ENCODE assay signal across 1 cellular context in the genomic region with DNA sequence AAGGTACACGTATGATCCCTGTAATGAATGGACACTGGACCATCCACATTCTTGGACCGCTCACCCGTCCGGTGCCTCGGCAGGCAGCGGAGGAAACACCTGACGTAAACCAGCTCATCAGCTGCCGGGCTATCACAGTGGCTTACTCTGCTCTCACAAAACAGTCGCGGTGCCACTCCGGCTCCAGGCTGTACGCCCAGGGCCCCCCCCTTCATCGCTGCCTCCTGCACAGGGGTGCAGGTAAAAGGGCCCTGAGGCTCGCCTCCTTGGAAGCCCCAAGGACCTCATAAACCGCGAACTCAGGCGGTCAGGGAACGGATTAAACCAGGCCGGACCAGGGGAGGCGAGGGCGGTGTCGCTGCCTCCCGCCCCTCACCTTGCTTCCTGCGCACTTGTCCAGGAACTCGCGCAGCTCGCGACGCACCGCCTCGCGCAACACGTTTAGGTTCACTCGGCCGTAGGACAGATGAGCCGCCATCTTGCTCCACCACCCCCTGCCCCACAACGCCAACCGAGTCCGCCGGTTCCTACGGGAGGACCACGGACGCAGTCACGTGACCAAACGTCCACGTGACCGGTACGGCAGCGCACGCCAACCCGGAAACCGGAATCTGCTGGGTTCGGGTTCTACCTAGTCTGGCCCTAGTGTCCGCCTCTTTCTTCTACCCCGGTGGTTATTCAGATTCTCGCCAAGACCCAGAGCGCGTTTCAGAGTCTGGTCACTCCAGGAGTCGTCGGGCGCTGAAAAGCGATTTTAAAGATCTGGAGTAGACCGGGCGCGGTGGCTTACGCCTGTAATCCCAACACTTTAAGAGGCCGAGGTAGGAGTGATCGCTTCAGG.
TF ChIP-seq lines count a peak whose summit lies in the region.

A gene (minus strand): TSS at position 564 of the 841 bp plus-strand sequence. CDS start 86 bp downstream, at position 478.

TF ChIP-seq in HepG2, 621 proteins besides CTCF, POLR2A, EP300 and RAD21 (continued from another document and continues in another):
- TF ChIP-seq ZNF383 (CRISPR knock-in tag; IDR thresholded peaks at IDR 0.05; ENCODE audit: borderline replicate concordance), result no peak
- TF ChIP-seq ZFYVE20 (CRISPR knock-in tag; IDR thresholded peaks at IDR 0.05; ENCODE audit: borderline replicate concordance, low read depth), result no peak
- TF ChIP-seq ZNF749 (CRISPR knock-in tag; IDR thresholded peaks at IDR 0.05; ENCODE audit: borderline replicate concordance), result no peak
- peak; percentile 99 for TF ChIP-seq SMAD1 (CRISPR knock-in tag; IDR thresholded peaks at IDR 0.05; ENCODE audit: borderline replicate concordance, low read depth)
- no peak for TF ChIP-seq RBM22 (optimal IDR thresholded peaks at IDR 0.05; ENCODE audit: low read length)
- TF ChIP-seq ZNF468 (CRISPR knock-in tag; IDR thresholded peaks at IDR 0.05), result no peak
- TF ChIP-seq, protein P1, sequence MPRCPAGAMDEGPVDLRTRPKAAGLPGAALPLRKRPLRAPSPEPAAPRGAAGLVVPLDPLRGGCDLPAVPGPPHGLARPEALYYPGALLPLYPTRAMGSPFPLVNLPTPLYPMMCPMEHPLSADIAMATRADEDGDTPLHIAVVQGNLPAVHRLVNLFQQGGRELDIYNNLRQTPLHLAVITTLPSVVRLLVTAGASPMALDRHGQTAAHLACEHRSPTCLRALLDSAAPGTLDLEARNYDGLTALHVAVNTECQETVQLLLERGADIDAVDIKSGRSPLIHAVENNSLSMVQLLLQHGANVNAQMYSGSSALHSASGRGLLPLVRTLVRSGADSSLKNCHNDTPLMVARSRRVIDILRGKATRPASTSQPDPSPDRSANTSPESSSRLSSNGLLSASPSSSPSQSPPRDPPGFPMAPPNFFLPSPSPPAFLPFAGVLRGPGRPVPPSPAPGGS (CRISPR knock-in tag; IDR thresholded peaks at IDR 0.05), result peak; percentile 85
- TF ChIP-seq, protein P2, sequence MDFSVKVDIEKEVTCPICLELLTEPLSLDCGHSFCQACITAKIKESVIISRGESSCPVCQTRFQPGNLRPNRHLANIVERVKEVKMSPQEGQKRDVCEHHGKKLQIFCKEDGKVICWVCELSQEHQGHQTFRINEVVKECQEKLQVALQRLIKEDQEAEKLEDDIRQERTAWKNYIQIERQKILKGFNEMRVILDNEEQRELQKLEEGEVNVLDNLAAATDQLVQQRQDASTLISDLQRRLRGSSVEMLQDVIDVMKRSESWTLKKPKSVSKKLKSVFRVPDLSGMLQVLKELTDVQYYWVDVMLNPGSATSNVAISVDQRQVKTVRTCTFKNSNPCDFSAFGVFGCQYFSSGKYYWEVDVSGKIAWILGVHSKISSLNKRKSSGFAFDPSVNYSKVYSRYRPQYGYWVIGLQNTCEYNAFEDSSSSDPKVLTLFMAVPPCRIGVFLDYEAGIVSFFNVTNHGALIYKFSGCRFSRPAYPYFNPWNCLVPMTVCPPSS (IDR thresholded peaks at IDR 0.05), result peak; percentile 39; the same call in 1 of the 2 replicates
- TF ChIP-seq, protein P3, sequence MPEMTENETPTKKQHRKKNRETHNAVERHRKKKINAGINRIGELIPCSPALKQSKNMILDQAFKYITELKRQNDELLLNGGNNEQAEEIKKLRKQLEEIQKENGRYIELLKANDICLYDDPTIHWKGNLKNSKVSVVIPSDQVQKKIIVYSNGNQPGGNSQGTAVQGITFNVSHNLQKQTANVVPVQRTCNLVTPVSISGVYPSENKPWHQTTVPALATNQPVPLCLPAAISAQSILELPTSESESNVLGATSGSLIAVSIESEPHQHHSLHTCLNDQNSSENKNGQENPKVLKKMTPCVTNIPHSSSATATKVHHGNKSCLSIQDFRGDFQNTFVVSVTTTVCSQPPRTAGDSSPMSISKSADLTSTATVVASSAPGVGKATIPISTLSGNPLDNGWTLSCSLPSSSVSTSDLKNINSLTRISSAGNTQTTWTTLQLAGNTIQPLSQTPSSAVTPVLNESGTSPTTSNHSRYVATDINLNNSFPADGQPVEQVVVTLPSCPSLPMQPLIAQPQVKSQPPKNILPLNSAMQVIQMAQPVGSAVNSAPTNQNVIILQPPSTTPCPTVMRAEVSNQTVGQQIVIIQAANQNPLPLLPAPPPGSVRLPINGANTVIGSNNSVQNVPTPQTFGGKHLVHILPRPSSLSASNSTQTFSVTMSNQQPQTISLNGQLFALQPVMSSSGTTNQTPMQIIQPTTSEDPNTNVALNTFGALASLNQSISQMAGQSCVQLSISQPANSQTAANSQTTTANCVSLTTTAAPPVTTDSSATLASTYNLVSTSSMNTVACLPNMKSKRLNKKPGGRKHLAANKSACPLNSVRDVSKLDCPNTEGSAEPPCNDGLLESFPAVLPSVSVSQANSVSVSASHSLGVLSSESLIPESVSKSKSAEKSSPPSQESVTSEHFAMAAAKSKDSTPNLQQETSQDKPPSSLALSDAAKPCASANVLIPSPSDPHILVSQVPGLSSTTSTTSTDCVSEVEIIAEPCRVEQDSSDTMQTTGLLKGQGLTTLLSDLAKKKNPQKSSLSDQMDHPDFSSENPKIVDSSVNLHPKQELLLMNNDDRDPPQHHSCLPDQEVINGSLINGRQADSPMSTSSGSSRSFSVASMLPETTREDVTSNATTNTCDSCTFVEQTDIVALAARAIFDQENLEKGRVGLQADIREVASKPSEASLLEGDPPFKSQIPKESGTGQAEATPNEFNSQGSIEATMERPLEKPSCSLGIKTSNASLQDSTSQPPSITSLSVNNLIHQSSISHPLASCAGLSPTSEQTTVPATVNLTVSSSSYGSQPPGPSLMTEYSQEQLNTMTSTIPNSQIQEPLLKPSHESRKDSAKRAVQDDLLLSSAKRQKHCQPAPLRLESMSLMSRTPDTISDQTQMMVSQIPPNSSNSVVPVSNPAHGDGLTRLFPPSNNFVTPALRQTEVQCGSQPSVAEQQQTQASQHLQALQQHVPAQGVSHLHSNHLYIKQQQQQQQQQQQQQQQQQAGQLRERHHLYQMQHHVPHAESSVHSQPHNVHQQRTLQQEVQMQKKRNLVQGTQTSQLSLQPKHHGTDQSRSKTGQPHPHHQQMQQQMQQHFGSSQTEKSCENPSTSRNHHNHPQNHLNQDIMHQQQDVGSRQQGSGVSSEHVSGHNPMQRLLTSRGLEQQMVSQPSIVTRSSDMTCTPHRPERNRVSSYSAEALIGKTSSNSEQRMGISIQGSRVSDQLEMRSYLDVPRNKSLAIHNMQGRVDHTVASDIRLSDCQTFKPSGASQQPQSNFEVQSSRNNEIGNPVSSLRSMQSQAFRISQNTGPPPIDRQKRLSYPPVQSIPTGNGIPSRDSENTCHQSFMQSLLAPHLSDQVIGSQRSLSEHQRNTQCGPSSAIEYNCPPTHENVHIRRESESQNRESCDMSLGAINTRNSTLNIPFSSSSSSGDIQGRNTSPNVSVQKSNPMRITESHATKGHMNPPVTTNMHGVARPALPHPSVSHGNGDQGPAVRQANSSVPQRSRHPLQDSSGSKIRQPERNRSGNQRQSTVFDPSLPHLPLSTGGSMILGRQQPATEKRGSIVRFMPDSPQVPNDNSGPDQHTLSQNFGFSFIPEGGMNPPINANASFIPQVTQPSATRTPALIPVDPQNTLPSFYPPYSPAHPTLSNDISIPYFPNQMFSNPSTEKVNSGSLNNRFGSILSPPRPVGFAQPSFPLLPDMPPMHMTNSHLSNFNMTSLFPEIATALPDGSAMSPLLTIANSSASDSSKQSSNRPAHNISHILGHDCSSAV (CRISPR knock-in tag; IDR thresholded peaks at IDR 0.05; ENCODE audit: borderline replicate concordance), result no peak
- TF ChIP-seq ZNF556 (CRISPR knock-in tag; IDR thresholded peaks at IDR 0.05; ENCODE audit: borderline replicate concordance), result peak; percentile 88; the same call in 1 of the 2 replicates
- TF ChIP-seq, protein P4, sequence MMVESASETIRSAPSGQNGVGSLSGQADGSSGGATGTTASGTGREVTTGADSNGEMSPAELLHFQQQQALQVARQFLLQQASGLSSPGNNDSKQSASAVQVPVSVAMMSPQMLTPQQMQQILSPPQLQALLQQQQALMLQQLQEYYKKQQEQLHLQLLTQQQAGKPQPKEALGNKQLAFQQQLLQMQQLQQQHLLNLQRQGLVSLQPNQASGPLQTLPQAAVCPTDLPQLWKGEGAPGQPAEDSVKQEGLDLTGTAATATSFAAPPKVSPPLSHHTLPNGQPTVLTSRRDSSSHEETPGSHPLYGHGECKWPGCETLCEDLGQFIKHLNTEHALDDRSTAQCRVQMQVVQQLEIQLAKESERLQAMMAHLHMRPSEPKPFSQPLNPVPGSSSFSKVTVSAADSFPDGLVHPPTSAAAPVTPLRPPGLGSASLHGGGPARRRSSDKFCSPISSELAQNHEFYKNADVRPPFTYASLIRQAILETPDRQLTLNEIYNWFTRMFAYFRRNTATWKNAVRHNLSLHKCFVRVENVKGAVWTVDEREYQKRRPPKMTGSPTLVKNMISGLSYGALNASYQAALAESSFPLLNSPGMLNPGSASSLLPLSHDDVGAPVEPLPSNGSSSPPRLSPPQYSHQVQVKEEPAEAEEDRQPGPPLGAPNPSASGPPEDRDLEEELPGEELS (CRISPR knock-in tag; IDR thresholded peaks at IDR 0.05), result peak; percentile 42; the same call in 1 of the 2 replicates
- TF ChIP-seq NFYC (CRISPR knock-in tag; IDR thresholded peaks at IDR 0.05), result peak; percentile 52
- peak; percentile 95 for TF ChIP-seq SIN3B (IDR thresholded peaks at IDR 0.05; ENCODE audit: low read length)
- TF ChIP-seq, protein P5, sequence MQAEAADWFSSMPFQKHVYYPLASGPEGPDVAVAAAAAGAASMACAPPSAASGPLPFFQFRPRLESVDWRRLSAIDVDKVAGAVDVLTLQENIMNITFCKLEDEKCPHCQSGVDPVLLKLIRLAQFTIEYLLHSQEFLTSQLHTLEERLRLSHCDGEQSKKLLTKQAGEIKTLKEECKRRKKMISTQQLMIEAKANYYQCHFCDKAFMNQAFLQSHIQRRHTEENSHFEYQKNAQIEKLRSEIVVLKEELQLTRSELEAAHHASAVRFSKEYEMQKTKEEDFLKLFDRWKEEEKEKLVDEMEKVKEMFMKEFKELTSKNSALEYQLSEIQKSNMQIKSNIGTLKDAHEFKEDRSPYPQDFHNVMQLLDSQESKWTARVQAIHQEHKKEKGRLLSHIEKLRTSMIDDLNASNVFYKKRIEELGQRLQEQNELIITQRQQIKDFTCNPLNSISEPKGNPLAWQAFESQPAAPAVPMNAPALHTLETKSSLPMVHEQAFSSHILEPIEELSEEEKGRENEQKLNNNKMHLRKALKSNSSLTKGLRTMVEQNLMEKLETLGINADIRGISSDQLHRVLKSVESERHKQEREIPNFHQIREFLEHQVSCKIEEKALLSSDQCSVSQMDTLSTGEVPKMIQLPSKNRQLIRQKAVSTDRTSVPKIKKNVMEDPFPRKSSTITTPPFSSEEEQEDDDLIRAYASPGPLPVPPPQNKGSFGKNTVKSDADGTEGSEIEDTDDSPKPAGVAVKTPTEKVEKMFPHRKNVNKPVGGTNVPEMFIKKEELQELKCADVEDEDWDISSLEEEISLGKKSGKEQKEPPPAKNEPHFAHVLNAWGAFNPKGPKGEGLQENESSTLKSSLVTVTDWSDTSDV (CRISPR knock-in tag; IDR thresholded peaks at IDR 0.05), result no peak
- TF ChIP-seq, protein P6, sequence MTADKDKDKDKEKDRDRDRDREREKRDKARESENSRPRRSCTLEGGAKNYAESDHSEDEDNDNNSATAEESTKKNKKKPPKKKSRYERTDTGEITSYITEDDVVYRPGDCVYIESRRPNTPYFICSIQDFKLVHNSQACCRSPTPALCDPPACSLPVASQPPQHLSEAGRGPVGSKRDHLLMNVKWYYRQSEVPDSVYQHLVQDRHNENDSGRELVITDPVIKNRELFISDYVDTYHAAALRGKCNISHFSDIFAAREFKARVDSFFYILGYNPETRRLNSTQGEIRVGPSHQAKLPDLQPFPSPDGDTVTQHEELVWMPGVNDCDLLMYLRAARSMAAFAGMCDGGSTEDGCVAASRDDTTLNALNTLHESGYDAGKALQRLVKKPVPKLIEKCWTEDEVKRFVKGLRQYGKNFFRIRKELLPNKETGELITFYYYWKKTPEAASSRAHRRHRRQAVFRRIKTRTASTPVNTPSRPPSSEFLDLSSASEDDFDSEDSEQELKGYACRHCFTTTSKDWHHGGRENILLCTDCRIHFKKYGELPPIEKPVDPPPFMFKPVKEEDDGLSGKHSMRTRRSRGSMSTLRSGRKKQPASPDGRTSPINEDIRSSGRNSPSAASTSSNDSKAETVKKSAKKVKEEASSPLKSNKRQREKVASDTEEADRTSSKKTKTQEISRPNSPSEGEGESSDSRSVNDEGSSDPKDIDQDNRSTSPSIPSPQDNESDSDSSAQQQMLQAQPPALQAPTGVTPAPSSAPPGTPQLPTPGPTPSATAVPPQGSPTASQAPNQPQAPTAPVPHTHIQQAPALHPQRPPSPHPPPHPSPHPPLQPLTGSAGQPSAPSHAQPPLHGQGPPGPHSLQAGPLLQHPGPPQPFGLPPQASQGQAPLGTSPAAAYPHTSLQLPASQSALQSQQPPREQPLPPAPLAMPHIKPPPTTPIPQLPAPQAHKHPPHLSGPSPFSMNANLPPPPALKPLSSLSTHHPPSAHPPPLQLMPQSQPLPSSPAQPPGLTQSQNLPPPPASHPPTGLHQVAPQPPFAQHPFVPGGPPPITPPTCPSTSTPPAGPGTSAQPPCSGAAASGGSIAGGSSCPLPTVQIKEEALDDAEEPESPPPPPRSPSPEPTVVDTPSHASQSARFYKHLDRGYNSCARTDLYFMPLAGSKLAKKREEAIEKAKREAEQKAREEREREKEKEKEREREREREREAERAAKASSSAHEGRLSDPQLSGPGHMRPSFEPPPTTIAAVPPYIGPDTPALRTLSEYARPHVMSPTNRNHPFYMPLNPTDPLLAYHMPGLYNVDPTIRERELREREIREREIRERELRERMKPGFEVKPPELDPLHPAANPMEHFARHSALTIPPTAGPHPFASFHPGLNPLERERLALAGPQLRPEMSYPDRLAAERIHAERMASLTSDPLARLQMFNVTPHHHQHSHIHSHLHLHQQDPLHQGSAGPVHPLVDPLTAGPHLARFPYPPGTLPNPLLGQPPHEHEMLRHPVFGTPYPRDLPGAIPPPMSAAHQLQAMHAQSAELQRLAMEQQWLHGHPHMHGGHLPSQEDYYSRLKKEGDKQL (CRISPR knock-in tag; IDR thresholded peaks at IDR 0.05; ENCODE audit: low read depth), result peak; percentile 59; the same call in 1 of the 2 replicates
- TF ChIP-seq, protein P7, sequence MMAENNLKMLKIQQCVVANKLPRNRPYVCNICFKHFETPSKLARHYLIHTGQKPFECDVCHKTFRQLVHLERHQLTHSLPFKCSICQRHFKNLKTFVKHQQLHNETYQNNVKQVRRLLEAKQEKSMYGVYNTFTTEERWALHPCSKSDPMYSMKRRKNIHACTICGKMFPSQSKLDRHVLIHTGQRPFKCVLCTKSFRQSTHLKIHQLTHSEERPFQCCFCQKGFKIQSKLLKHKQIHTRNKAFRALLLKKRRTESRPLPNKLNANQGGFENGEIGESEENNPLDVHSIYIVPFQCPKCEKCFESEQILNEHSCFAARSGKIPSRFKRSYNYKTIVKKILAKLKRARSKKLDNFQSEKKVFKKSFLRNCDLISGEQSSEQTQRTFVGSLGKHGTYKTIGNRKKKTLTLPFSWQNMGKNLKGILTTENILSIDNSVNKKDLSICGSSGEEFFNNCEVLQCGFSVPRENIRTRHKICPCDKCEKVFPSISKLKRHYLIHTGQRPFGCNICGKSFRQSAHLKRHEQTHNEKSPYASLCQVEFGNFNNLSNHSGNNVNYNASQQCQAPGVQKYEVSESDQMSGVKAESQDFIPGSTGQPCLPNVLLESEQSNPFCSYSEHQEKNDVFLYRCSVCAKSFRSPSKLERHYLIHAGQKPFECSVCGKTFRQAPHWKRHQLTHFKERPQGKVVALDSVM (CRISPR knock-in tag; IDR thresholded peaks at IDR 0.05), result no peak; the same call in 1 of the 2 replicates
- TF ChIP-seq ZNF792 (CRISPR knock-in tag; IDR thresholded peaks at IDR 0.05), result peak; percentile 89
- peak; percentile 24; the same call in 1 of the 2 replicates for TF ChIP-seq TOPORS (CRISPR knock-in tag; IDR thresholded peaks at IDR 0.05)
- 0 out of 2 replicates have a peak, but pooled peaks have one; percentile 59 for TF ChIP-seq ZSCAN12 (CRISPR knock-in tag; IDR thresholded peaks at IDR 0.05)
- TF ChIP-seq ZNF616 (CRISPR knock-in tag; IDR thresholded peaks at IDR 0.05; ENCODE audit: low read depth), result peak; percentile 64; the same call in 1 of the 2 replicates
